24 cellular contexts compared by ENCODE assay signal in genomic region chr11:106470230-106470629, GRCh38.
"Had no signal": no experiment of that assay in that cellular context is flagged by ENCODE, and none has a peak within 500 bp of the region (broad histone marks: within the 10 kb centered on the region; RNA-seq: fewer than 3 reads in every experiment).

No MANE protein-coding gene starts in this region.

- H3K4me2 ChIP-seq: SK-N-SH had no signal

- H3K27ac ChIP-seq: RWPE1 had no signal

- H3K9ac ChIP-seq: SK-N-SH had no signal

- H3K4me3 ChIP-seq: MG63 had no signal

- DNase-seq: IMR-90, Karpas-422, KG1, MG63, NCI-H1092, NCI-H1105 treated with DMSO at 0.1 percent for 48 hours, NCI-H1417 treated with DMSO at 0.1 percent for 48 hours, NCI-H146, NCI-H1694 treated with DMSO at 0.1 percent for 48 hours, NCI-H1930, NCI-H2081, NCI-H2107, NCI-H226, NCI-H446, NCI-H510A, NCI-H524 treated with DMSO at 0.1 percent for 48 hours, NCI-H69, NCI-H774, PC-3, SHP77, SK-N-SH, SW 1271 had no signal

- H3K9me3 ChIP-seq: SK-N-SH had no signal

- H3K27me3 ChIP-seq: MG63 had no signal

- H3K36me3 ChIP-seq: MG63 had no signal

- ATAC-seq: Panc1, PC-3 had no signal
